In genomic region chr2:45373534-45373933, GRCh38 we compare ENCODE assay signal across 1 cellular context.
TF ChIP-seq lines count a peak whose summit lies in the region.

No MANE protein-coding gene starts in this region.

TF ChIP-seq in HepG2, 621 proteins besides CTCF, POLR2A, EP300 and RAD21 (continued from another document and continues in another):
- TF ChIP-seq CBFB (CRISPR knock-in tag; IDR thresholded peaks at IDR 0.05) (no peak), ZNF660 (CRISPR knock-in tag; IDR thresholded peaks at IDR 0.05; ENCODE audit: borderline replicate concordance, low read depth) (no peak), HES4 (CRISPR knock-in tag; IDR thresholded peaks at IDR 0.05; ENCODE audit: borderline replicate concordance) (no peak), DNMT3B (CRISPR knock-in tag; conservative IDR thresholded peaks at IDR 0.05) (no peak), MTF2 (CRISPR knock-in tag; IDR thresholded peaks at IDR 0.05; ENCODE audit: borderline replicate concordance) (no peak), RBFOX2 (IDR thresholded peaks at IDR 0.05; ENCODE audit: low read depth, low read length) (no peak), KLF11 (CRISPR knock-in tag; IDR thresholded peaks at IDR 0.05) (peak; percentile 68; the same call in 1 of the 2 replicates), HMGXB3 (CRISPR knock-in tag; IDR thresholded peaks at IDR 0.05; ENCODE audit: borderline replicate concordance) (0 out of 2 replicates have a peak, but pooled peaks have one; percentile 27), CERS6 (CRISPR knock-in tag; IDR thresholded peaks at IDR 0.05) (no peak), MAZ (IDR thresholded peaks at IDR 0.05; ENCODE audit: borderline replicate concordance, low read depth, low read length) (no peak), MAZ (CRISPR knock-in tag; IDR thresholded peaks at IDR 0.05; ENCODE audit: low read depth) (no peak), HINFP (CRISPR knock-in tag; IDR thresholded peaks at IDR 0.05; ENCODE audit: low read depth) (no peak), SRSF4 (IDR thresholded peaks at IDR 0.05; ENCODE audit: low read depth, low read length, poor library complexity, severe bottlenecking) (no peak), FLYWCH1 (CRISPR knock-in tag; IDR thresholded peaks at IDR 0.05) (no peak), FOXK2 (IDR thresholded peaks at IDR 0.05) (no peak; the same call in 1 of the 2 replicates), ZNF501 (CRISPR knock-in tag; IDR thresholded peaks at IDR 0.05) (no peak), ZMAT3 (CRISPR knock-in tag; conservative IDR thresholded peaks at IDR 0.05) (no peak), SNAI1 (CRISPR knock-in tag; IDR thresholded peaks at IDR 0.05; ENCODE audit: borderline replicate concordance) (no peak), ZNF101 (CRISPR knock-in tag; IDR thresholded peaks at IDR 0.05; ENCODE audit: borderline replicate concordance, low read depth) (no peak), HHEX (CRISPR knock-in tag; IDR thresholded peaks at IDR 0.05) (peak; percentile 77), HOXA7 (CRISPR knock-in tag; IDR thresholded peaks at IDR 0.05) (no peak), ATF3 (CRISPR knock-in tag; IDR thresholded peaks at IDR 0.05) (no peak), ZNF296 (CRISPR knock-in tag; conservative IDR thresholded peaks at IDR 0.05) (no peak), CHCHD3 (CRISPR knock-in tag; IDR thresholded peaks at IDR 0.05) (no peak), ZNF326 (CRISPR knock-in tag; IDR thresholded peaks at IDR 0.05; ENCODE audit: borderline replicate concordance) (no peak), PRDM15 (CRISPR knock-in tag; IDR thresholded peaks at IDR 0.05) (no peak), E2F5 (CRISPR knock-in tag; conservative IDR thresholded peaks at IDR 0.05) (no peak), ZSCAN25 (CRISPR knock-in tag; IDR thresholded peaks at IDR 0.05) (no peak), ZFY (CRISPR knock-in tag; IDR thresholded peaks at IDR 0.05) (no peak), ZNF17 (CRISPR knock-in tag; IDR thresholded peaks at IDR 0.05) (no peak), NR2F6 (IDR thresholded peaks at IDR 0.05) (peak; percentile 94), NR2F6 (CRISPR knock-in tag; IDR thresholded peaks at IDR 0.05) (peak; percentile 94), ATF1 (CRISPR knock-in tag; IDR thresholded peaks at IDR 0.05) (peak; percentile 35; the same call in 1 of the 2 replicates), TSC22D2 (CRISPR knock-in tag; IDR thresholded peaks at IDR 0.05; ENCODE audit: borderline replicate concordance) (no peak), LRRFIP1 (CRISPR knock-in tag; conservative IDR thresholded peaks at IDR 0.05) (no peak), MIXL1 (CRISPR knock-in tag; IDR thresholded peaks at IDR 0.05) (peak; percentile 51; the same call in 1 of the 2 replicates), THRA (CRISPR knock-in tag; IDR thresholded peaks at IDR 0.05; ENCODE audit: borderline replicate concordance) (peak; percentile 97), KLF12 (CRISPR knock-in tag; IDR thresholded peaks at IDR 0.05; ENCODE audit: borderline replicate concordance) (no peak), TFE3 (CRISPR knock-in tag; IDR thresholded peaks at IDR 0.05) (peak; percentile 69), HOXD1 (CRISPR knock-in tag; IDR thresholded peaks at IDR 0.05) (peak; percentile 80; the same call in 1 of the 2 replicates), ZNF431 (CRISPR knock-in tag; IDR thresholded peaks at IDR 0.05; ENCODE audit: borderline replicate concordance, low read depth) (no peak), ZNF160 (CRISPR knock-in tag; IDR thresholded peaks at IDR 0.05) (no peak), PHF5A (CRISPR knock-in tag; IDR thresholded peaks at IDR 0.05; ENCODE audit: low read depth, unreplicated experiment) (no peak), JUN (CRISPR knock-in tag; IDR thresholded peaks at IDR 0.05) (no peak), ZNF720 (CRISPR knock-in tag; IDR thresholded peaks at IDR 0.05) (no peak), ZBTB49 (CRISPR knock-in tag; IDR thresholded peaks at IDR 0.05; ENCODE audit: borderline replicate concordance) (no peak)
